Comparison of ENCODE assay signal across 34 cellular contexts in genomic region chrX:97429101-97429500, GRCh38.
"Had no signal": no experiment of that assay in that cellular context is flagged by ENCODE, and none has a peak within 500 bp of the region (broad histone marks: within the 10 kb centered on the region; RNA-seq: fewer than 3 reads in every experiment).

No MANE protein-coding gene starts in this region.

- H3K27ac ChIP-seq: adrenal gland, breast epithelium, cardiac muscle cell, colonic mucosa, epithelial cell of prostate, esophagus squamous epithelium, gastroesophageal sphincter, heart right ventricle had no signal

- H3K27me3 Mint-ChIP-seq: activated CD4-positive, alpha-beta memory T cell treated with anti-CD3 and anti-CD28 coated beads for 36 hours; activated CD4-positive, alpha-beta T cell treated with anti-CD3 and anti-CD28 coated beads for 36 hours; activated CD4-positive, alpha-beta T cell treated with anti-CD3 and anti-CD28 coated beads, Interleukin-2, amount 10 ng/mL, durations not matched to agents 24 days and 14 days; activated CD8-positive, alpha-beta memory T cell treated with anti-CD3 and anti-CD28 coated beads, Interleukin-2, amount 10 ng/mL, durations not matched to agents 7 days and 5 days; activated naive CD4-positive, alpha-beta T cell treated with anti-CD3 and anti-CD28 coated beads, Interleukin-2, amount 50 U/mL, for 24 hours; activated naive CD8-positive, alpha-beta T cell treated with anti-CD3 and anti-CD28 coated beads for 36 hours; activated naive CD8-positive, alpha-beta T cell treated with anti-CD3 and anti-CD28 coated beads, Interleukin-2, amount 50 U/mL, for 24 hours had no signal

- H3K27me3 ChIP-seq: adrenal gland, cardiac muscle cell, colonic mucosa, esophagus squamous epithelium, gastroesophageal sphincter, heart right ventricle had no signal

- H3K4me3 Mint-ChIP-seq: activated CD4-positive, alpha-beta memory T cell treated with anti-CD3 and anti-CD28 coated beads for 36 hours; activated CD4-positive, alpha-beta T cell treated with anti-CD3 and anti-CD28 coated beads for 36 hours; activated CD4-positive, alpha-beta T cell treated with anti-CD3 and anti-CD28 coated beads, Interleukin-2, amount 10 ng/mL, durations not matched to agents 24 days and 14 days; activated CD8-positive, alpha-beta memory T cell treated with anti-CD3 and anti-CD28 coated beads, Interleukin-2, amount 10 ng/mL, durations not matched to agents 7 days and 5 days; activated CD8-positive, alpha-beta T cell treated with anti-CD3 and anti-CD28 coated beads, Interleukin-2, amount 10 ng/mL, durations not matched to agents 7 days and 5 days; activated naive CD4-positive, alpha-beta T cell treated with anti-CD3 and anti-CD28 coated beads for 36 hours; activated naive CD4-positive, alpha-beta T cell treated with anti-CD3 and anti-CD28 coated beads, Interleukin-2, amount 50 U/mL, for 24 hours; activated naive CD8-positive, alpha-beta T cell treated with anti-CD3 and anti-CD28 coated beads for 36 hours; activated naive CD8-positive, alpha-beta T cell treated with anti-CD3 and anti-CD28 coated beads, Interleukin-2, amount 50 U/mL, for 24 hours; activated T-helper 1 cell treated with anti-CD3 and anti-CD28 coated beads, Interleukin-12 subunit alpha, Interleukin-12 subunit beta, Interleukin-2, Interleukin-4 antibody, amounts not matched to agents 30 ng/mL and 10 ng/mL and 1 ng/mL, durations not matched to agents 14 hours and 24 hours and 36 hours; brain had no signal

- H3K4me3 ChIP-seq: adrenal gland, breast epithelium, cardiac muscle cell, colonic mucosa, esophagus squamous epithelium, gastroesophageal sphincter, heart right ventricle had no signal

- ATAC-seq: activated CD4-positive, alpha-beta T cell treated with anti-CD3 and anti-CD28 coated beads for 36 hours; activated CD8-positive, alpha-beta memory T cell treated with anti-CD3 and anti-CD28 coated beads, Interleukin-2, amount 10 ng/mL, durations not matched to agents 7 days and 5 days; activated CD8-positive, alpha-beta T cell treated with anti-CD3 and anti-CD28 coated beads, Interleukin-2, amount 10 ng/mL, durations not matched to agents 7 days and 5 days; activated naive CD8-positive, alpha-beta T cell treated with anti-CD3 and anti-CD28 coated beads, Interleukin-2, amount 50 U/mL, for 24 hours; gastroesophageal sphincter; heart right ventricle had no signal

- H3K9me3 ChIP-seq: adrenal gland, breast epithelium, colonic mucosa, esophagus squamous epithelium, gastroesophageal sphincter, heart right ventricle had no signal

- H3K36me3 ChIP-seq: adrenal gland, breast epithelium, cardiac muscle cell, colonic mucosa had no signal

- DNase-seq: activated CD4-positive, alpha-beta memory T cell treated with anti-CD3 and anti-CD28 coated beads for 36 hours; activated CD4-positive, alpha-beta T cell treated with anti-CD3 and anti-CD28 coated beads for 36 hours; activated CD4-positive, alpha-beta T cell treated with anti-CD3 and anti-CD28 coated beads, Interleukin-2, amount 10 ng/mL, durations not matched to agents 24 days and 14 days; activated CD4-positive, CD25-positive, alpha-beta regulatory T cell; activated CD4-positive, CD25-positive, alpha-beta regulatory T cell treated with anti-CD3 and anti-CD28 coated beads, Interleukin-2, amount 50 U/mL, for 72 hours; activated CD8-positive, alpha-beta memory T cell treated with anti-CD3 and anti-CD28 coated beads, Interleukin-2, amount 10 ng/mL, durations not matched to agents 7 days and 5 days; activated CD8-positive, alpha-beta memory T cell treated with anti-CD3 and anti-CD28 coated beads, Interleukin-2, amount 50 U/mL, for 4 hours; activated CD8-positive, alpha-beta T cell treated with anti-CD3 and anti-CD28 coated beads, Interleukin-2, amount 10 ng/mL, durations not matched to agents 7 days and 5 days; activated effector memory CD4-positive, alpha-beta T cell treated with anti-CD3 and anti-CD28 coated beads, Interleukin-2, amount 50 U/mL, for 16 hours; activated naive CD4-positive, alpha-beta T cell treated with anti-CD3 and anti-CD28 coated beads for 36 hours; activated naive CD8-positive, alpha-beta T cell treated with anti-CD3 and anti-CD28 coated beads for 36 hours; activated naive CD8-positive, alpha-beta T cell treated with anti-CD3 and anti-CD28 coated beads, Interleukin-2, amount 50 U/mL, for 24 hours; activated T-cell treated with anti-CD3 and anti-CD28 coated beads, Interleukin-2, amount 50 U/mL, for 1 hour; activated T-cell treated with anti-CD3 and anti-CD28 coated beads, Interleukin-2, amount 50 U/mL, for 48 hours; adrenal gland; amygdala; aorta; central memory CD4-positive, alpha-beta T cell; cerebellar nuclear complex; colonic mucosa; effector CD8-positive, alpha-beta T cell; esophagus squamous epithelium; foreskin melanocyte; heart right ventricle; T-helper 2 cell had no signal

- H3K4me1 ChIP-seq: adrenal gland, breast epithelium, colonic mucosa, esophagus squamous epithelium, gastroesophageal sphincter, heart right ventricle had no signal

- FAIRE-seq: endometrium had no signal

- H3K9me3 Mint-ChIP-seq: activated CD4-positive, alpha-beta memory T cell treated with anti-CD3 and anti-CD28 coated beads for 36 hours; activated CD4-positive, alpha-beta T cell treated with anti-CD3 and anti-CD28 coated beads, Interleukin-2, amount 10 ng/mL, durations not matched to agents 24 days and 14 days; activated naive CD4-positive, alpha-beta T cell treated with anti-CD3 and anti-CD28 coated beads for 36 hours; activated naive CD4-positive, alpha-beta T cell treated with anti-CD3 and anti-CD28 coated beads, Interleukin-2, amount 50 U/mL, for 24 hours; activated naive CD8-positive, alpha-beta T cell treated with anti-CD3 and anti-CD28 coated beads for 36 hours; activated naive CD8-positive, alpha-beta T cell treated with anti-CD3 and anti-CD28 coated beads, Interleukin-2, amount 50 U/mL, for 24 hours; activated T-helper 1 cell treated with anti-CD3 and anti-CD28 coated beads, Interleukin-12 subunit alpha, Interleukin-12 subunit beta, Interleukin-2, Interleukin-4 antibody, amounts not matched to agents 30 ng/mL and 10 ng/mL and 1 ng/mL, durations not matched to agents 14 hours and 24 hours and 36 hours; activated T-helper 2 cell treated with anti-CD3 and anti-CD28 coated beads, Interferon-gamma antibody, Interleukin-2, Interleukin-4, amounts not matched to agents 10 μg/mL and 5 μg/mL and 100 μg/mL, durations not matched to agents 14 hours and 24 hours and 36 hours had no signal

- H3K27ac Mint-ChIP-seq: activated CD4-positive, alpha-beta memory T cell treated with anti-CD3 and anti-CD28 coated beads for 36 hours; activated CD4-positive, alpha-beta T cell treated with anti-CD3 and anti-CD28 coated beads for 36 hours; activated CD4-positive, alpha-beta T cell treated with anti-CD3 and anti-CD28 coated beads, Interleukin-2, amount 10 ng/mL, durations not matched to agents 24 days and 14 days; activated CD8-positive, alpha-beta memory T cell treated with anti-CD3 and anti-CD28 coated beads, Interleukin-2, amount 10 ng/mL, durations not matched to agents 7 days and 5 days; activated CD8-positive, alpha-beta T cell treated with anti-CD3 and anti-CD28 coated beads, Interleukin-2, amount 10 ng/mL, durations not matched to agents 7 days and 5 days; activated naive CD4-positive, alpha-beta T cell treated with anti-CD3 and anti-CD28 coated beads for 36 hours; activated naive CD4-positive, alpha-beta T cell treated with anti-CD3 and anti-CD28 coated beads, Interleukin-2, amount 50 U/mL, for 24 hours; activated naive CD8-positive, alpha-beta T cell treated with anti-CD3 and anti-CD28 coated beads for 36 hours; activated naive CD8-positive, alpha-beta T cell treated with anti-CD3 and anti-CD28 coated beads, Interleukin-2, amount 50 U/mL, for 24 hours; activated T-helper 1 cell treated with anti-CD3 and anti-CD28 coated beads, Interleukin-12 subunit alpha, Interleukin-12 subunit beta, Interleukin-2, Interleukin-4 antibody, amounts not matched to agents 30 ng/mL and 10 ng/mL and 1 ng/mL, durations not matched to agents 14 hours and 24 hours and 36 hours; activated T-helper 2 cell treated with anti-CD3 and anti-CD28 coated beads, Interferon-gamma antibody, Interleukin-2, Interleukin-4, amounts not matched to agents 10 μg/mL and 5 μg/mL and 100 μg/mL, durations not matched to agents 14 hours and 24 hours and 36 hours; brain had no signal

- H3K4me1 Mint-ChIP-seq: activated CD4-positive, alpha-beta T cell treated with anti-CD3 and anti-CD28 coated beads for 36 hours; activated CD4-positive, alpha-beta T cell treated with anti-CD3 and anti-CD28 coated beads, Interleukin-2, amount 10 ng/mL, durations not matched to agents 24 days and 14 days; activated CD8-positive, alpha-beta memory T cell treated with anti-CD3 and anti-CD28 coated beads, Interleukin-2, amount 10 ng/mL, durations not matched to agents 7 days and 5 days; activated naive CD4-positive, alpha-beta T cell treated with anti-CD3 and anti-CD28 coated beads, Interleukin-2, amount 50 U/mL, for 24 hours; activated naive CD8-positive, alpha-beta T cell treated with anti-CD3 and anti-CD28 coated beads for 36 hours; activated naive CD8-positive, alpha-beta T cell treated with anti-CD3 and anti-CD28 coated beads, Interleukin-2, amount 50 U/mL, for 24 hours had no signal
